ENCODE assay signal across 18 cellular contexts in the genomic region with DNA sequence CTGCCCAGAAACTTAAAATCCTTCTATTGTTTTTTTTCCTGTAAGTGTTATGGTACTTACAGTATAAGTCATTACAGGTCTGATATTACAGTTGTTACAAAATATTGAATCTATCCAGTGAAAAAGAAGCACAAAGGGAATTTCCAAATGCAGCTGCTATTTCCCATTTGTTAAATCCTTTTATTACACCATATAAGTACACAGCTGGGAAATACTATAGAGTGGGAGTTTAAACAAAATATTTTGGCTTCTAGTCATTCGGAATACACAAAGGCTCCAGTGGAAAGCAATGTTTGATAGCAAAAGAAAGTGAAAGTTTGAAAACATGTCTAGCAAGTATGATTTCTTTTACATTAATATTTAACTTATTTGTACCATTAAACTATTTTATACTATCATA. TPM values are rescaled to one million over a fixed set of nuclear protein-coding genes. Genes with fewer than 3 reads are reported as not detected.
"Had no signal": no experiment of that assay in that cellular context is flagged by ENCODE, and none has a peak within 500 bp of the region (broad histone marks: within the 10 kb centered on the region; RNA-seq: fewer than 3 reads in every experiment).

No MANE protein-coding gene starts in this region.

- H3K36me3 Mint-ChIP-seq: activated naive CD8-positive, alpha-beta T cell treated with anti-CD3 and anti-CD28 coated beads, Interleukin-2, amount 10 ng/mL, durations not matched to agents 7 days and 5 days had no signal

- H3K27me3 Mint-ChIP-seq: activated naive CD8-positive, alpha-beta T cell treated with anti-CD3 and anti-CD28 coated beads, Interleukin-2, amount 10 ng/mL, durations not matched to agents 7 days and 5 days had no signal

- H3K4me3 ChIP-seq: ascending aorta, breast epithelium, psoas muscle, right lobe of liver, spleen had no signal

- H3K9me3 Mint-ChIP-seq: activated naive CD8-positive, alpha-beta T cell treated with anti-CD3 and anti-CD28 coated beads, Interleukin-2, amount 10 ng/mL, durations not matched to agents 7 days and 5 days; endodermal cell; nephron progenitor cell had no signal

- H3K27me3 ChIP-seq: ascending aorta, breast epithelium, foreskin keratinocyte, right lobe of liver, spleen had no signal

- H3K4me3 Mint-ChIP-seq: activated naive CD8-positive, alpha-beta T cell treated with anti-CD3 and anti-CD28 coated beads, Interleukin-2, amount 10 ng/mL, durations not matched to agents 7 days and 5 days; endodermal cell; nephron progenitor cell had no signal

- H3K27ac ChIP-seq: ascending aorta, breast epithelium, foreskin keratinocyte, psoas muscle, right lobe of liver, spleen had no signal

- DNase-seq: activated CD4-positive, alpha-beta T cell treated with anti-CD3 and anti-CD28 coated beads, Interleukin-2, amount 50 U/mL, for 4 hours; activated CD4-positive, CD25-positive, alpha-beta regulatory T cell treated with anti-CD3 and anti-CD28 coated beads, Interleukin-2, amount 50 U/mL, for 72 hours; activated naive CD4-positive, alpha-beta T cell; activated naive CD8-positive, alpha-beta T cell treated with anti-CD3 and anti-CD28 coated beads, Interleukin-2, amount 10 ng/mL, durations not matched to agents 7 days and 5 days; activated T-cell treated with anti-CD3 and anti-CD28 coated beads for 4 hours; dermis blood vessel endothelial cell; endodermal cell; foreskin keratinocyte; glutamatergic neuron; left ventricle myocardium superior; nephron progenitor cell; occipital lobe; psoas muscle; right lobe of liver; spleen had no signal

- H3K9me3 ChIP-seq: ascending aorta, breast epithelium, psoas muscle, right lobe of liver, spleen had no signal

- H3K4me1 ChIP-seq: ascending aorta, breast epithelium, foreskin keratinocyte, right lobe of liver, spleen had no signal

- ATAC-seq: esophagus mucosa, foreskin keratinocyte, left ventricle myocardium superior, psoas muscle, right lobe of liver had no signal

- H3K36me3 ChIP-seq: ascending aorta, breast epithelium, right lobe of liver, spleen had no signal

- H3K4me1 Mint-ChIP-seq: activated naive CD8-positive, alpha-beta T cell treated with anti-CD3 and anti-CD28 coated beads, Interleukin-2, amount 10 ng/mL, durations not matched to agents 7 days and 5 days; endodermal cell had no signal

- H3K27ac Mint-ChIP-seq: activated naive CD8-positive, alpha-beta T cell treated with anti-CD3 and anti-CD28 coated beads, Interleukin-2, amount 10 ng/mL, durations not matched to agents 7 days and 5 days; endodermal cell; nephron progenitor cell had no signal

RNA-seq across cellular contexts. Expression of a gene that starts 17.9 kb away (rescaled TPM):
- total RNA-seq: activated naive CD8-positive, alpha-beta T cell treated with anti-CD3 and anti-CD28 coated beads, Interleukin-2, amount 10 ng/mL, durations not matched to agents 7 days and 5 days had no signal
